Comparison of ENCODE assay signal across 10 cellular contexts in the genomic region with DNA sequence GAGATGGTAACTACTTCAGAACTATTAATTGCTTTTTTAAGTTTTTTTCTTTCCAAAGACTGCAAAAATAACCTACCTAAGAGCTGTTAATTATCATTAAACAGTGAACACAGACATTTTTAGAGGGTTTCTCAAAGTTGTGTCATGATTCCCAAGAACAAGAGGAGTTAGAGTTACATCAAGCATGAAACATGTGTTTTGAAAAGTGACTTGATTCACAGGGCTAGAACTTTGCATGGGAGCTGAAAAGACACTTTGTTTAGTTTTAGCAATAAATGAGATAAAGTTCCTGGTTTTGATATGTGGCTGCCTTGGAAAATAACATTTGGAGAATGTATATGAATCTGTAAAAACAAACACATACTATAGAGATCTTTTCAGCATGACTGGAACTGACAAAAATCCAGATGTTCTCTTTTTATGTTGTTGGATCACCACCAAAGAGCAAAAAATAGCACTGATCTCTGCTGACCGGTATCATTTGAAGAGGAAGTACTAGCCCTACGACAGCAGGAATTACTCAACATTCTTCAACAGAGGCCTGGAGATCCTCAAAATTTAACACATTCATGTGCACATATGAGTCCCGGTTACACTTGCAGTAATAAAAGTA.
A peak's percentile ranks its signal among the peaks of the same experiment; 100 is the strongest.
DNase-seq lines count a peak whose midpoint lies in the region; ATAC-seq, FAIRE-seq and TF ChIP-seq lines count a peak whose summit lies in the region.
"Had no signal": no experiment of that assay in that cellular context is flagged by ENCODE, and none has a peak within 500 bp of the region (broad histone marks: within the 10 kb centered on the region; RNA-seq: fewer than 3 reads in every experiment).

No MANE protein-coding gene starts in this region.

- CTCF ChIA-PET in HepG2 (lab: Yijun Ruan, JAX; ENCODE audit: low intra/inter-chr PET ratio, low total read pairs): no interaction called here

- H3K79me2 ChIP-seq in HepG2 (ENCODE audit: insufficient read depth, low read length): no peaks in the 10 kb centered on the region

- intact Hi-C loops in HepG2 (cut with micrococcal nuclease; ENCODE audit: unreplicated experiment) (no loop called here), aorta (cut with DNase I) (no loop called here)

- H3K4me3 ChIP-seq in liver (ENCODE audit: low read depth in 1 of 3, low read length in 3 of 3) (no peak overlapping the region), HepG2 (replicated peaks in 1 of 3; ENCODE audit: insufficient read depth in 1 of 3, low read depth in 2 of 3, low read length in 3 of 3) (no peak overlapping the region), coronary artery (peak overlapping the region; percentile 3), mesodermal cell (ENCODE audit: extremely low read depth, insufficient read depth, low read length, poor library complexity, severe bottlenecking) (no peak overlapping the region), aorta (ENCODE audit: low read length in 2 of 2) (no peak overlapping the region)

- TF ChIP-seq EP300 in HepG2 (IDR thresholded peaks at IDR 0.05; ENCODE audit: low read depth in 2 of 2, low read length in 2 of 2) (no peak), HepG2 (CRISPR knock-in tag; IDR thresholded peaks at IDR 0.05; ENCODE audit: borderline replicate concordance) (no peak)

- 41% methylated on average over 3 of the region's 3 CpGs for WGBS in liver
- 14% methylated on average over 3 of the region's 3 CpGs for WGBS in HepG2 (ENCODE audit: low lambda C conversion rate)
- 55 to 57% methylated on average over 1 to 2 of the region's 3 CpGs for WGBS in mesodermal cell (ENCODE audit: insufficient coverage in 2 of 2), 2 experiments
- WGBS in aorta, 2 donors: 9 to 12% methylated on average over 3 of the region's 3 CpGs

- H3K36me3 ChIP-seq in liver (ENCODE audit: control insufficient read depth in 4 of 4, insufficient read depth in 3 of 4, low read depth in 1 of 4, low read length in 3 of 4) (no peaks in the 10 kb centered on the region), HepG2 (replicated peaks in 1 of 2; ENCODE audit: control insufficient read depth in 1 of 2, insufficient read depth in 2 of 2, low read length in 2 of 2) (no peaks in the 10 kb centered on the region), mesodermal cell (ENCODE audit: control insufficient read depth, insufficient read depth, low read length) (no peaks in the 10 kb centered on the region), aorta (ENCODE audit: control insufficient read depth in 1 of 2, insufficient read depth in 2 of 2, low read length in 1 of 2) (no peaks in the 10 kb centered on the region)

- H3K9me3 ChIP-seq in liver (ENCODE audit: control insufficient read depth in 4 of 4, low read length in 3 of 4): peaks cover 0 to 6% (median 2%) of the 10 kb centered on the region in 4 donors
- no peaks in the 10 kb centered on the region for H3K9me3 ChIP-seq in HepG2 (ENCODE audit: low read length)
- peaks cover 10% of the 10 kb centered on the region for H3K9me3 ChIP-seq in mesodermal cell (ENCODE audit: control insufficient read depth, low read length)
- no peaks in the 10 kb centered on the region for H3K9me3 ChIP-seq in aorta (ENCODE audit: control insufficient read depth, low read length)

- no peak for TF ChIP-seq RAD21 in liver (IDR thresholded peaks at IDR 0.05)
- TF ChIP-seq RAD21 in HepG2 (CRISPR knock-in tag; IDR thresholded peaks at IDR 0.05): no peak

- POLR2A ChIA-PET in HepG2 (lab: Yijun Ruan, JAX): no interaction called here

- BruUV-seq in HepG2 (replicated peaks; lab: Mats Ljungman, UMichigan): no TSS peak

- H4K20me1 ChIP-seq in HepG2 (ENCODE audit: insufficient read depth, low read length): no peaks in the 10 kb centered on the region

- TF ChIP-seq CTCF in liver (IDR thresholded peaks at IDR 0.05; ENCODE audit: low read depth, low read length, missing input control) (no peak), HepG2 (CRISPR knock-in tag; IDR thresholded peaks at IDR 0.05) (no peak), coronary artery (IDR thresholded peaks at IDR 0.05) (no peak)

- DNase-seq in HepG2 (ENCODE audit: low spot score): no peak
- no peak for DNase-seq in coronary artery (ENCODE audit: low spot score)
- DNase-seq in aorta: no peak
- no peak for DNase-seq in T-helper 1 cell
- DNase-seq in HPDE6-E6E7 (ENCODE audit: extremely low spot score): no peak
- no peak for DNase-seq in NCI-H2196 treated with DMSO at 0.1 percent for 48 hours (lab: John Stamatoyannopoulos, UW; ENCODE audit: unreplicated experiment)
- DNase-seq: cerebellar nuclear complex had no signal

- TF ChIP-seq POLR2A in HepG2 (IDR thresholded peaks at IDR 0.05; ENCODE audit: insufficient read depth in 1 of 2, low read depth in 2 of 2, low read length in 2 of 2): no peak

- FAIRE-seq in HepG2 (lab: Jason Lieb, UNC): no peak

- H3K4me2 ChIP-seq in HepG2 (ENCODE audit: low read depth, low read length): no peak overlapping the region

- H3K27me3 ChIP-seq in liver (ENCODE audit: control insufficient read depth in 4 of 4, insufficient read depth in 4 of 4, low read length in 3 of 4): no peaks in the 10 kb centered on the region
- no peaks in the 10 kb centered on the region for H3K27me3 ChIP-seq in HepG2 (ENCODE audit: control insufficient read depth in 1 of 2, insufficient read depth in 2 of 2, low read length in 2 of 2)
- H3K27me3 ChIP-seq in aorta (ENCODE audit: control insufficient read depth in 1 of 2, insufficient read depth in 2 of 2, low read length in 1 of 2): no peaks in the 10 kb centered on the region

- H3K27ac ChIP-seq in liver (ENCODE audit: low read depth in 1 of 2, low read length in 2 of 2) (no peak overlapping the region), HepG2 (ENCODE audit: extremely low read length, insufficient read depth, low read length) (no peak overlapping the region), coronary artery (peak overlapping the region; percentile 43 to 75), mesodermal cell (ENCODE audit: low read depth, low read length, severe bottlenecking) (peak overlapping the region; percentile 90), aorta (ENCODE audit: low read depth in 1 of 2, low read length in 2 of 2) (peak overlapping the region in 1 of 2 donors; percentile 59)

- H2AFZ ChIP-seq in HepG2 (ENCODE audit: low read length): no peak overlapping the region

- in situ Hi-C loops in HepG2 (cut with HindIII; ENCODE audit: extremely low pct_ligation_motif_present, low pct_unique_long_range_greater_than_20kb): no loop called here

- H3K4me1 ChIP-seq in liver (ENCODE audit: control insufficient read depth in 4 of 4, insufficient read depth in 4 of 4, low read length in 3 of 4): no peaks in the 10 kb centered on the region
- no peaks in the 10 kb centered on the region for H3K4me1 ChIP-seq in HepG2 (ENCODE audit: insufficient read depth, low read length)
- H3K4me1 ChIP-seq in mesodermal cell (ENCODE audit: control insufficient read depth, insufficient read depth, low read length, poor library complexity, severe bottlenecking): peaks cover 20% of the 10 kb centered on the region
- H3K4me1 ChIP-seq in aorta (ENCODE audit: control insufficient read depth in 1 of 2, insufficient read depth in 2 of 2, low read length in 2 of 2): peaks cover 0 to 1% of the 10 kb centered on the region in 2 donors

- H3K9ac ChIP-seq in liver (ENCODE audit: low read depth in 1 of 2, low read length in 2 of 2) (no peak overlapping the region), HepG2 (ENCODE audit: insufficient read depth, low read depth, low read length) (no peak overlapping the region)

- no peak for ATAC-seq in HepG2
- peak; percentile 69 for ATAC-seq in aorta (ENCODE audit: low FRiP score)
- ATAC-seq: WTC11 had no signal

TF ChIP-seq in liver, 16 proteins besides CTCF, POLR2A, EP300 and RAD21:
- TF ChIP-seq ZBTB33 (IDR thresholded peaks at IDR 0.05): no peak
- TF ChIP-seq NR2F2 (IDR thresholded peaks at IDR 0.05): peak; percentile 49
- no peak for TF ChIP-seq EGR1 (IDR thresholded peaks at IDR 0.05; ENCODE audit: low read depth in 2 of 2)
- no peak for TF ChIP-seq TAF1 (conservative IDR thresholded peaks at IDR 0.05)

TF ChIP-seq in HepG2, 621 proteins besides CTCF, POLR2A, EP300 and RAD21:
- no peak for TF ChIP-seq SNAPC4 (CRISPR knock-in tag; IDR thresholded peaks at IDR 0.05)

Comparison
In these comparisons a context has a peak if more than half of its experiments do, and no peak if none do; other contexts are left out.
1. H3K27ac ChIP-seq: peak in coronary artery (2 of 2) and mesodermal cell (single experiment); none in liver (0 of 2) and HepG2 (single experiment).